ENCODE assay signal across 15 cellular contexts in the genomic region with DNA sequence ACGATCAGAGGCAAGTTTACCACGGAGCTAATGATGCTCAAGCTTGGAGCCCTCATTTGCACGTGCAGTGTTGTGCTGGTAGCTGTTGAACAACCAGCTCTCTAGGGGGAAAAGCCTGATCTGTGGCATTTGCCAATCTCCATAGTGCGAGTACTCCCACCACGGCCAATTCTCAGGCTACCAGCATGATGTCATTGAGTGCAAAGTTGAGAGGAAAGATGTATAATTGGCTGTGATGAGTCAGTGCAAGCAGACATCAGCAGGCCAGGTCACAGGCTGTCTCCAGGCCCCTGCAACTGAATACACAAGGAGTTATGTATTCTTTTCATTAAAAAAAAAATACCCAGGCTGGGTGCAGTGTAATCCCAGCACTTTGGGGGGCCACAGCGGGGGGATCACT.
A peak's percentile ranks its signal among the peaks of the same experiment; 100 is the strongest.
DNase-seq lines count a peak whose midpoint lies in the region; ATAC-seq lines count a peak whose summit lies in the region.
"Had no signal": no experiment of that assay in that cellular context is flagged by ENCODE, and none has a peak within 500 bp of the region (broad histone marks: within the 10 kb centered on the region; RNA-seq: fewer than 3 reads in every experiment).

No MANE protein-coding gene starts in this region.

- H3K27me3 ChIP-seq in Karpas-422 (ENCODE audit: low read length), result no peaks in the 10 kb centered on the region

- H3K4me2 ChIP-seq in Karpas-422 (ENCODE audit: low read depth, low read length, poor library complexity, severe bottlenecking), result no peak overlapping the region
- H3K4me2 ChIP-seq: PC-9 had no signal

- H3K4me3 ChIP-seq in Karpas-422 (ENCODE audit: low read length), result no peak overlapping the region
- H3K4me3 ChIP-seq: PC-9 had no signal

- no peak overlapping the region for H2AFZ ChIP-seq in Karpas-422 (ENCODE audit: low read length)
- H2AFZ ChIP-seq: PC-9 had no signal

- H3K79me2 ChIP-seq in Karpas-422 (ENCODE audit: low read length), result no peaks in the 10 kb centered on the region

- peaks cover 23% of the 10 kb centered on the region for H4K20me1 ChIP-seq in Karpas-422 (ENCODE audit: insufficient read depth, low read depth, low read length)

- ATAC-seq in stimulated activated naive CD8-positive, alpha-beta T cell treated with anti-CD3 and anti-CD28 coated beads, Interleukin-15, Interleukin-2, amounts not matched to agents 100 U/mL and 50 U/mL, for 24 hours, result peak; percentile 60
- ATAC-seq in stimulated activated naive CD8-positive, alpha-beta T cell treated with anti-CD3 and anti-CD28 coated beads, Interleukin-15, amount 100 ng/mL, for 72 hours, result no peak
- no peak for ATAC-seq in HG02678 (IDR thresholded peaks at IDR 0.05; ENCODE audit: unreplicated experiment)
- ATAC-seq in natural killer cell treated with Interleukin-12 subunit alpha and Interleukin-12 subunit beta and Interleukin-15 and Interleukin-18, amount 100 ng/mL, for 72 hours, result no peak
- ATAC-seq in esophagus mucosa, result no peak
- ATAC-seq: stimulated activated effector memory CD8-positive, alpha-beta T cell treated with anti-CD3 and anti-CD28 coated beads, Interleukin-12 subunit alpha, Interleukin-12 subunit beta, amount 100 ng/mL, for 72 hours had no signal

- H3K27ac ChIP-seq in Karpas-422 (ENCODE audit: low read length), result no peak overlapping the region
- H3K27ac ChIP-seq: PC-9 had no signal

- H3K27me3 Mint-ChIP-seq in stimulated activated naive CD8-positive, alpha-beta T cell treated with anti-CD3 and anti-CD28 coated beads, Interleukin-15, amount 100 ng/mL, for 72 hours, result peaks cover 27% of the 10 kb centered on the region
- H3K27me3 Mint-ChIP-seq in natural killer cell treated with Interleukin-12 subunit alpha and Interleukin-12 subunit beta and Interleukin-15 and Interleukin-18, amount 100 ng/mL, for 72 hours, result peaks cover 0 to 3% of the 10 kb centered on the region in 2 donors

- no peaks in the 10 kb centered on the region for H3K36me3 ChIP-seq in Karpas-422 (ENCODE audit: insufficient read depth, low read length)

- no peaks in the 10 kb centered on the region for H3K9me3 Mint-ChIP-seq in stimulated activated naive CD8-positive, alpha-beta T cell treated with anti-CD3 and anti-CD28 coated beads, Interleukin-15, amount 100 ng/mL, for 72 hours
- H3K9me3 Mint-ChIP-seq in natural killer cell treated with Interleukin-12 subunit alpha and Interleukin-12 subunit beta and Interleukin-15 and Interleukin-18, amount 100 ng/mL, for 72 hours, result no peaks in the 10 kb centered on the region
- H3K9me3 Mint-ChIP-seq: stimulated activated effector memory CD8-positive, alpha-beta T cell treated with anti-CD3 and anti-CD28 coated beads, Interleukin-12 subunit alpha, Interleukin-12 subunit beta, amount 100 ng/mL, for 72 hours had no signal

- no peaks in the 10 kb centered on the region for H3K9me3 ChIP-seq in Karpas-422 (ENCODE audit: low read length)

- H3K4me1 ChIP-seq in Karpas-422 (ENCODE audit: low read length), result peaks cover 42% of the 10 kb centered on the region

- H3K4me1 Mint-ChIP-seq in stimulated activated naive CD8-positive, alpha-beta T cell treated with anti-CD3 and anti-CD28 coated beads, Interleukin-15, amount 100 ng/mL, for 72 hours, result no peaks in the 10 kb centered on the region
- no peaks in the 10 kb centered on the region for H3K4me1 Mint-ChIP-seq in natural killer cell treated with Interleukin-12 subunit alpha and Interleukin-12 subunit beta and Interleukin-15 and Interleukin-18, amount 100 ng/mL, for 72 hours (ENCODE audit: low read depth in 2 of 2)

- H3K9ac ChIP-seq in Karpas-422 (ENCODE audit: low read length), result no peak overlapping the region

- H3K36me3 Mint-ChIP-seq in natural killer cell treated with Interleukin-12 subunit alpha and Interleukin-12 subunit beta and Interleukin-15 and Interleukin-18, amount 100 ng/mL, for 72 hours, result no peaks in the 10 kb centered on the region
- H3K36me3 Mint-ChIP-seq: activated naive CD8-positive, alpha-beta T cell; stimulated activated effector memory CD8-positive, alpha-beta T cell treated with anti-CD3 and anti-CD28 coated beads, Interleukin-12 subunit alpha, Interleukin-12 subunit beta, amount 100 ng/mL, for 72 hours had no signal

- H3K9me2 ChIP-seq in Karpas-422 (replicated peaks; ENCODE audit: insufficient read depth, low read length), result no peaks in the 10 kb centered on the region

- H3K27ac Mint-ChIP-seq in stimulated activated naive CD8-positive, alpha-beta T cell treated with anti-CD3 and anti-CD28 coated beads, Interleukin-15, amount 100 ng/mL, for 72 hours, result no peak overlapping the region
- no peak overlapping the region for H3K27ac Mint-ChIP-seq in natural killer cell treated with Interleukin-12 subunit alpha and Interleukin-12 subunit beta and Interleukin-15 and Interleukin-18, amount 100 ng/mL, for 72 hours
- H3K27ac Mint-ChIP-seq: activated naive CD8-positive, alpha-beta T cell; stimulated activated effector memory CD8-positive, alpha-beta T cell treated with anti-CD3 and anti-CD28 coated beads, Interleukin-12 subunit alpha, Interleukin-12 subunit beta, amount 100 ng/mL, for 72 hours had no signal

- no peak for DNase-seq in stimulated activated naive CD8-positive, alpha-beta T cell treated with anti-CD3 and anti-CD28 coated beads, Interleukin-15, Interleukin-2, amounts not matched to agents 100 U/mL and 50 U/mL, for 24 hours
- DNase-seq in stimulated activated naive CD8-positive, alpha-beta T cell treated with anti-CD3 and anti-CD28 coated beads, Interleukin-15, amount 100 ng/mL, for 72 hours, result no peak
- DNase-seq in RKO (ENCODE audit: low spot score) (peak; percentile 57), fibroblast of the conjunctiva (ENCODE audit: low read depth) (peak; percentile 10), Karpas-422 (no peak)
- no peak for DNase-seq in natural killer cell treated with Interleukin-12 subunit alpha and Interleukin-12 subunit beta and Interleukin-15 and Interleukin-18, amount 100 ng/mL, for 72 hours (ENCODE audit: low spot score)
- DNase-seq: head of caudate nucleus, NCI-H1694 treated with DMSO at 0.1 percent for 48 hours, nucleus accumbens, PC-9, T-helper 9 cell had no signal

- no peak overlapping the region for H3K4me3 Mint-ChIP-seq in stimulated activated naive CD8-positive, alpha-beta T cell treated with anti-CD3 and anti-CD28 coated beads, Interleukin-15, amount 100 ng/mL, for 72 hours
- H3K4me3 Mint-ChIP-seq in natural killer cell treated with Interleukin-12 subunit alpha and Interleukin-12 subunit beta and Interleukin-15 and Interleukin-18, amount 100 ng/mL, for 72 hours, result no peak overlapping the region
- H3K4me3 Mint-ChIP-seq: activated naive CD8-positive, alpha-beta T cell; stimulated activated effector memory CD8-positive, alpha-beta T cell treated with anti-CD3 and anti-CD28 coated beads, Interleukin-12 subunit alpha, Interleukin-12 subunit beta, amount 100 ng/mL, for 72 hours had no signal

Comparison
In these comparisons a context has a peak if more than half of its experiments do, and no peak if none do; other contexts are left out.
1. DNase-seq: peak in RKO (single experiment) and fibroblast of the conjunctiva (single experiment); none in stimulated activated naive CD8-positive, alpha-beta T cell treated with anti-CD3 and anti-CD28 coated beads, Interleukin-15, Interleukin-2, amounts not matched to agents 100 U/mL and 50 U/mL, for 24 hours (single experiment), stimulated activated naive CD8-positive, alpha-beta T cell treated with anti-CD3 and anti-CD28 coated beads, Interleukin-15, amount 100 ng/mL, for 72 hours (0 of 2), Karpas-422 (single experiment) and natural killer cell treated with Interleukin-12 subunit alpha and Interleukin-12 subunit beta and Interleukin-15 and Interleukin-18, amount 100 ng/mL, for 72 hours (single experiment).